In the genomic region with DNA sequence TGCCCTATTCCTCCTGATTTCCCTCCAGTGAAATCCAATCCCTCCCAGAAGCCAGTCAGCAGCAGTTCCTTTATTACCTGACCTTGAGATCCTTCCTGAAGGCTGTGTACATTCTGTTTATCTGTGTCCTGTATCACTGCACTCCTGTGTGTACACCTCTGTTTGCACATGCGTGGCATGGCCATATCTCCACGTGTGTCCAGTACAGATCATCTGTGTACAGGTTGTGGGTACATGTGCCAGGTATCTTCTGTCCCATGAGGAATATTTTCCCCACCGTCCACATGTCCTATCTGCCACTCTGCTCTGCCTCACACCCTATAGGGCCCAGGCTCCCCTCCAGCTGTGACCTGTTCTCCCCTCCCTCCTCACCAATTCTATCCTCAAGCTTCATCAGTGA, we compare ENCODE assay signal across 10 cellular contexts. TPM values are rescaled to one million over a fixed set of nuclear protein-coding genes. Genes with fewer than 3 reads are reported as not detected.
DNase-seq lines count a peak whose midpoint lies in the region; ATAC-seq and TF ChIP-seq lines count a peak whose summit lies in the region.
"Had no signal": no experiment of that assay in that cellular context is flagged by ENCODE, and none has a peak within 500 bp of the region (broad histone marks: within the 10 kb centered on the region; RNA-seq: fewer than 3 reads in every experiment).

No MANE protein-coding gene starts in this region.

- POLR2A ChIA-PET in naive thymus-derived CD4-positive, alpha-beta T cell (lab: Charles Lee): interaction anchor here (0.8 to 12.8 kb wide), 19 partner anchors 9 to 114 kb away, joined by 3 to 253 read pairs (median 11); a partner anchor contains a TSS

- peaks cover 31 to 64% (median 53%) of the 10 kb centered on the region in 5 donors for H3K36me3 Mint-ChIP-seq in naive thymus-derived CD4-positive, alpha-beta T cell

- peaks cover 0 to 49% of the 10 kb centered on the region in 2 donors for H3K4me1 ChIP-seq in right atrium auricular region
- H3K4me1 ChIP-seq in naive thymus-derived CD4-positive, alpha-beta T cell (ENCODE audit: control insufficient read depth in 2 of 2, insufficient read depth in 2 of 2, low read length in 2 of 2): peaks cover 25 to 30% of the 10 kb centered on the region in 2 donors
- H3K4me1 ChIP-seq in vagina: peaks cover 47% of the 10 kb centered on the region

- TF ChIP-seq CTCF in right atrium auricular region (IDR thresholded peaks at IDR 0.05) (no peak), brain microvascular endothelial cell (IDR thresholded peaks at IDR 0.05; ENCODE audit: low read depth, low read length, missing control alignments) (no peak), vagina (IDR thresholded peaks at IDR 0.05) (no peak)

- CTCF ChIA-PET in naive thymus-derived CD4-positive, alpha-beta T cell (lab: Charles Lee): interaction anchor here (0.6 to 6.3 kb wide), 9 partner anchors 10 to 111 kb away, joined by 3 to 74 read pairs (median 7); a partner anchor contains a TSS

- H3K27ac ChIP-seq in right atrium auricular region (peak overlapping the region; percentile 96 to 98), brain microvascular endothelial cell (no peak overlapping the region), vagina (peak overlapping the region; percentile 90)
- peak overlapping the region; percentile 99 for H3K27ac ChIP-seq in naive thymus-derived CD4-positive, alpha-beta T cell (ENCODE audit: low read depth, low read length)

- intact Hi-C loops in Right ventricle myocardium superior (cut with DNase I) (no loop called here), vagina (cut with DNase I) (no loop called here)
- intact Hi-C loops in naive thymus-derived CD4-positive, alpha-beta T cell (cut with micrococcal nuclease): loop anchor here (1.0 to 10.0 kb wide), 9 partner anchors 8 to 820 kb away; a partner anchor contains a TSS

- H3K4me3 Mint-ChIP-seq in naive thymus-derived CD4-positive, alpha-beta T cell: peak overlapping the region; percentile 95 to 100 (median 99)

- in situ Hi-C loops in brain microvascular endothelial cell (cut with HindIII; ENCODE audit: low pct_ligation_motif_present, low sequenced_read_pairs): no loop called here

- H3K9me3 ChIP-seq in right atrium auricular region (no peaks in the 10 kb centered on the region), vagina (no peaks in the 10 kb centered on the region)
- no peaks in the 10 kb centered on the region for H3K9me3 ChIP-seq in naive thymus-derived CD4-positive, alpha-beta T cell (ENCODE audit: control insufficient read depth in 2 of 3, low read length in 3 of 3)

- H3K36me3 ChIP-seq in right atrium auricular region (peaks cover 48% of the 10 kb centered on the region), brain microvascular endothelial cell (replicated peaks) (peaks cover 59% of the 10 kb centered on the region), vagina (peaks cover 4 to 40% of the 10 kb centered on the region in 2 donors)
- H3K36me3 ChIP-seq in naive thymus-derived CD4-positive, alpha-beta T cell (ENCODE audit: control insufficient read depth in 2 of 3, insufficient read depth in 3 of 3, low read length in 3 of 3): peaks cover 23 to 63% (median 35%) of the 10 kb centered on the region in 3 experiments

- peaks cover 48 to 73% (median 61%) of the 10 kb centered on the region in 7 donors for H3K4me1 Mint-ChIP-seq in naive thymus-derived CD4-positive, alpha-beta T cell

- peaks cover 0 to 3% (median 0%) of the 10 kb centered on the region in 11 donors for H3K9me3 Mint-ChIP-seq in naive thymus-derived CD4-positive, alpha-beta T cell

- TF ChIP-seq POLR2A in vagina (IDR thresholded peaks at IDR 0.05): no peak

- H3K27me3 Mint-ChIP-seq in naive thymus-derived CD4-positive, alpha-beta T cell: no peaks in the 10 kb centered on the region

- no peaks in the 10 kb centered on the region for H3K27me3 ChIP-seq in right atrium auricular region
- no peaks in the 10 kb centered on the region for H3K27me3 ChIP-seq in brain microvascular endothelial cell (replicated peaks)
- no peaks in the 10 kb centered on the region for H3K27me3 ChIP-seq in naive thymus-derived CD4-positive, alpha-beta T cell (ENCODE audit: control insufficient read depth in 2 of 2, insufficient read depth in 2 of 2, low read length in 2 of 2)
- no peaks in the 10 kb centered on the region for H3K27me3 ChIP-seq in vagina

- DNase-seq in right atrium auricular region (ENCODE audit: low spot score) (no peak), Right ventricle myocardium superior (no peak), brain microvascular endothelial cell (no peak), vagina (ENCODE audit: extremely low spot score in 2 of 2) (no peak), NCI-H2171 (lab: John Stamatoyannopoulos, UW) (no peak)
- peak in 1 of 9 donors; percentile 9 for DNase-seq in naive thymus-derived CD4-positive, alpha-beta T cell
- DNase-seq: NCI-H1048 had no signal

- peak overlapping the region; percentile 93 to 99 (median 95) for H3K27ac Mint-ChIP-seq in naive thymus-derived CD4-positive, alpha-beta T cell

- peak overlapping the region in 1 of 2 donors; percentile 86 for H3K4me3 ChIP-seq in right atrium auricular region
- peak overlapping the region; percentile 3 for H3K4me3 ChIP-seq in brain microvascular endothelial cell (ENCODE audit: low read depth, low read length)
- peak overlapping the region; percentile 82 for H3K4me3 ChIP-seq in naive thymus-derived CD4-positive, alpha-beta T cell (ENCODE audit: low read length)
- no peak overlapping the region for H3K4me3 ChIP-seq in vagina

- ATAC-seq in Right ventricle myocardium superior (ENCODE audit: poor library complexity) (no peak), HG03460 (IDR thresholded peaks at IDR 0.05; ENCODE audit: unreplicated experiment) (no peak), GM18502 (IDR thresholded peaks at IDR 0.05; ENCODE audit: poor library complexity, unreplicated experiment) (no peak)
- no peak for ATAC-seq in naive thymus-derived CD4-positive, alpha-beta T cell

RNA-seq across cellular contexts. Expression of a gene that starts 2.8 kb away (rescaled TPM):
- total RNA-seq in right atrium auricular region (10 to 100 TPM; 18.2 to 37.5 TPM), Right ventricle myocardium superior (24.3 TPM), vagina (89.1 TPM)
- 100 to 1,000 TPM; 362 to 516 (median 425) TPM for total RNA-seq in naive thymus-derived CD4-positive, alpha-beta T cell
- polyA plus RNA-seq in naive thymus-derived CD4-positive, alpha-beta T cell: 100 to 1,000 TPM in 1 of 2 donors, 10 to 100 TPM in 1; 85.6 to 111 TPM

RNA-seq across cellular contexts. Expression of a gene that starts 3.6 kb away (rescaled TPM):
- 10 to 100 TPM in 1 of 2 donors, 1 to 10 TPM in 1; 3.5 to 10.9 TPM for total RNA-seq in right atrium auricular region
- 2.9 TPM for total RNA-seq in Right ventricle myocardium superior
- total RNA-seq in naive thymus-derived CD4-positive, alpha-beta T cell: 1 to 10 TPM; 3.3 to 6.0 (median 4.6) TPM
- polyA plus RNA-seq in naive thymus-derived CD4-positive, alpha-beta T cell: 1 to 10 TPM; 3.7 to 4.8 TPM
- total RNA-seq in vagina: 3.7 TPM

RNA-seq across cellular contexts. Expression of a gene that starts 9.0 kb away (rescaled TPM):
- total RNA-seq in right atrium auricular region: 10 to 100 TPM in 1 of 2 donors, 1 to 10 TPM in 1; 8.8 to 16.2 TPM
- total RNA-seq in Right ventricle myocardium superior: 7.3 TPM
- 1 to 10 TPM in 2 of 5 experiments, under 1 TPM in 3; 0.64 to 3.2 (median 0.82) TPM for total RNA-seq in naive thymus-derived CD4-positive, alpha-beta T cell
- 1 to 10 TPM; 3.5 to 4.3 TPM for polyA plus RNA-seq in naive thymus-derived CD4-positive, alpha-beta T cell
- total RNA-seq in vagina: 5.2 TPM

RNA-seq across cellular contexts. Expression of a gene that starts 14.0 kb away (rescaled TPM):
- total RNA-seq in right atrium auricular region (10 to 100 TPM; 18.0 to 19.4 TPM), Right ventricle myocardium superior (9.5 TPM), vagina (19.2 TPM)
- 10 to 100 TPM; 13.7 to 42.2 (median 32.2) TPM for total RNA-seq in naive thymus-derived CD4-positive, alpha-beta T cell
- polyA plus RNA-seq in naive thymus-derived CD4-positive, alpha-beta T cell: 10 to 100 TPM in 1 of 2 donors, 1 to 10 TPM in 1; 9.6 to 17.8 TPM

RNA-seq across cellular contexts. Expression of a gene that starts 20.2 kb away (rescaled TPM):
- under 1 TPM; 0.22 to 0.24 TPM for total RNA-seq in right atrium auricular region
- 0.43 TPM for total RNA-seq in Right ventricle myocardium superior
- total RNA-seq in naive thymus-derived CD4-positive, alpha-beta T cell: 1 to 10 TPM in 4 of 5 experiments, under 1 TPM in 1; 0.37 to 9.4 (median 1.9) TPM
- under 1 TPM; 0.08 to 0.17 TPM for polyA plus RNA-seq in naive thymus-derived CD4-positive, alpha-beta T cell
- 105 TPM for total RNA-seq in vagina
- total RNA-seq: epithelial cell of proximal tubule had no signal

Comparison
In these comparisons a context has a peak if more than half of its experiments do, and no peak if none do; other contexts are left out.
1. H3K4me3 ChIP-seq: peak in brain microvascular endothelial cell (single experiment) and naive thymus-derived CD4-positive, alpha-beta T cell (single experiment); none in vagina (0 of 2).
2. intact Hi-C loops: an anchor here in naive thymus-derived CD4-positive, alpha-beta T cell (1.0 to 10.0 kb wide); none called in Right ventricle myocardium superior and vagina.